Comparison of ENCODE assay signal across 20 cellular contexts in the genomic region with DNA sequence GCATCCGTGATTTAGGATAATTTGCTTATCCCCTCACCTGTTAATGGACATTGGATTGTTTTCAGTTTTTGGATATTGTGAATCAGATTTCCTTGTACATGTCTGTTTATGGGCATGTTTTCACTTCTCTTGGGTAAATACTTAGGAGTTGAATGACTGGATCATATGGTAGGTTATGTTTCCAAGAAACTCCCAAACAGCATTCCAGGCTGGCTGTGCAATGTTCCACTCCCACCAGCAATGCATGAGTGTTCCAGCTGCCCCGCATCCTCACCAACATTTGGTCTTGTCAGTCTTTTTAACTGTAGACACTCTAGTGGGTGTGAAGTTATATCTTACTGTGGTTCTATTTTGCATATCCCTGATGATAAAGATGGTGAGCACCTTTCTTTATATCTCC. TPM values are rescaled to one million over a fixed set of nuclear protein-coding genes. Genes with fewer than 3 reads are reported as not detected.
DNase-seq lines count a peak whose midpoint lies in the region; ATAC-seq and TF ChIP-seq lines count a peak whose summit lies in the region.
"Had no signal": no experiment of that assay in that cellular context is flagged by ENCODE, and none has a peak within 500 bp of the region (broad histone marks: within the 10 kb centered on the region; RNA-seq: fewer than 3 reads in every experiment).

No MANE protein-coding gene starts in this region.

- no peak overlapping the region for H3K9ac ChIP-seq in GM23248

- H3K27ac ChIP-seq in GM23248 = no peak overlapping the region
- H3K27ac ChIP-seq in brain microvascular endothelial cell = no peak overlapping the region
- no peak overlapping the region for H3K27ac ChIP-seq in upper lobe of right lung

- peaks cover 22% of the 10 kb centered on the region for H3K4me1 Mint-ChIP-seq in activated T-helper 1 cell treated with anti-CD3 and anti-CD28 coated beads, Interleukin-12 subunit alpha, Interleukin-12 subunit beta, Interleukin-2, Interleukin-4 antibody, amounts not matched to agents 30 ng/mL and 10 ng/mL and 1 ng/mL, durations not matched to agents 14 hours and 24 hours and 36 hours (ENCODE audit: low read depth)

- H3K9me2 ChIP-seq in GM23248 (ENCODE audit: insufficient read depth) = no peaks in the 10 kb centered on the region

- no peaks in the 10 kb centered on the region for H3K36me3 Mint-ChIP-seq in activated T-helper 1 cell treated with anti-CD3 and anti-CD28 coated beads, Interleukin-12 subunit alpha, Interleukin-12 subunit beta, Interleukin-2, Interleukin-4 antibody, amounts not matched to agents 30 ng/mL and 10 ng/mL and 1 ng/mL, durations not matched to agents 14 hours and 24 hours and 36 hours (ENCODE audit: low read depth)
- H3K36me3 Mint-ChIP-seq: activated CD4-positive, alpha-beta memory T cell treated with anti-CD3 and anti-CD28 coated beads for 36 hours; CD8-positive, alpha-beta T cell had no signal

- DNase-seq in GM23248 = peak; percentile 83
- peak; percentile 24 for DNase-seq in brain microvascular endothelial cell
- DNase-seq in hepatic stellate cell (ENCODE audit: low spot score) = peak; percentile 62
- peak; percentile 27 for DNase-seq in upper lobe of right lung
- DNase-seq in activated T-helper 1 cell treated with anti-CD3 and anti-CD28 coated beads, Interleukin-12 subunit alpha, Interleukin-12 subunit beta, Interleukin-2, Interleukin-4 antibody, amounts not matched to agents 30 ng/mL and 10 ng/mL and 1 ng/mL, durations not matched to agents 14 hours and 24 hours and 36 hours (ENCODE audit: low spot score) = no peak
- DNase-seq: activated CD4-positive, alpha-beta memory T cell treated with anti-CD3 and anti-CD28 coated beads for 36 hours; CD8-positive, alpha-beta T cell; EL; NCI-H1105; NCI-H2171 treated with DMSO at 0.1 percent for 48 hours; NK-92 treated with Interleukin-12 subunit alpha and Interleukin-12 subunit beta, amount 100 ng/mL, for 24 hours; stimulated activated CD4-positive, alpha-beta T cell treated with anti-CD3 and anti-CD28 coated beads, Interleukin-4, amount 100 ng/mL, for 4 hours had no signal

- peaks cover 10% of the 10 kb centered on the region for H3K27me3 Mint-ChIP-seq in activated T-helper 1 cell treated with anti-CD3 and anti-CD28 coated beads, Interleukin-12 subunit alpha, Interleukin-12 subunit beta, Interleukin-2, Interleukin-4 antibody, amounts not matched to agents 30 ng/mL and 10 ng/mL and 1 ng/mL, durations not matched to agents 14 hours and 24 hours and 36 hours (ENCODE audit: insufficient read depth)
- H3K27me3 Mint-ChIP-seq: activated CD4-positive, alpha-beta memory T cell treated with anti-CD3 and anti-CD28 coated beads for 36 hours; IgD-negative memory B cell had no signal

- H2AFZ ChIP-seq in GM23248 = no peak overlapping the region

- 39 to 41% methylated on average over 2 of the region's 2 CpGs for WGBS in GM23248 (ENCODE audit: low coverage in 1 of 2, low lambda C conversion rate in 2 of 2, missing lambda C conversion rate in 2 of 2), 2 experiments

- no peak overlapping the region for H3K4me2 ChIP-seq in GM23248 (ENCODE audit: unreplicated experiment)

- intact Hi-C loops in upper lobe of right lung (cut with DNase I) = no loop called here
- intact Hi-C loops in activated T-helper 1 cell treated with anti-CD3 and anti-CD28 coated beads, Interleukin-12 subunit alpha, Interleukin-12 subunit beta, Interleukin-2, Interleukin-4 antibody, amounts not matched to agents 30 ng/mL and 10 ng/mL and 1 ng/mL, durations not matched to agents 14 hours and 24 hours and 36 hours (cut with micrococcal nuclease) = no loop called here

- peaks cover 53% of the 10 kb centered on the region for H3F3A ChIP-seq in GM23248 (ENCODE audit: insufficient read depth)

- H3K4me1 ChIP-seq in GM23248 (ENCODE audit: insufficient read depth) (peaks cover 35% of the 10 kb centered on the region), upper lobe of right lung (peaks cover 34% of the 10 kb centered on the region)
- H3K4me1 ChIP-seq: HAP-1 had no signal

- H3K4me3 Mint-ChIP-seq in activated T-helper 1 cell treated with anti-CD3 and anti-CD28 coated beads, Interleukin-12 subunit alpha, Interleukin-12 subunit beta, Interleukin-2, Interleukin-4 antibody, amounts not matched to agents 30 ng/mL and 10 ng/mL and 1 ng/mL, durations not matched to agents 14 hours and 24 hours and 36 hours = no peak overlapping the region
- H3K4me3 Mint-ChIP-seq: activated CD4-positive, alpha-beta memory T cell treated with anti-CD3 and anti-CD28 coated beads for 36 hours; CD8-positive, alpha-beta T cell; memory B cell had no signal

- H3K79me2 ChIP-seq in GM23248 (ENCODE audit: insufficient read depth) = no peaks in the 10 kb centered on the region

- H3K9me3 Mint-ChIP-seq in activated T-helper 1 cell treated with anti-CD3 and anti-CD28 coated beads, Interleukin-12 subunit alpha, Interleukin-12 subunit beta, Interleukin-2, Interleukin-4 antibody, amounts not matched to agents 30 ng/mL and 10 ng/mL and 1 ng/mL, durations not matched to agents 14 hours and 24 hours and 36 hours = no peaks in the 10 kb centered on the region
- H3K9me3 Mint-ChIP-seq: activated CD4-positive, alpha-beta memory T cell treated with anti-CD3 and anti-CD28 coated beads for 36 hours; activated T-helper 2 cell treated with anti-CD3 and anti-CD28 coated beads, Interferon-gamma antibody, Interleukin-2, Interleukin-4, amounts not matched to agents 10 μg/mL and 5 μg/mL and 100 μg/mL, durations not matched to agents 14 hours and 24 hours and 36 hours; CD8-positive, alpha-beta T cell; IgD-negative memory B cell; memory B cell had no signal

- H3K9me3 ChIP-seq in GM23248 (ENCODE audit: low read depth) = no peaks in the 10 kb centered on the region
- no peaks in the 10 kb centered on the region for H3K9me3 ChIP-seq in upper lobe of right lung
- H3K9me3 ChIP-seq: HAP-1, right atrium auricular region had no signal

- in situ Hi-C loops in GM23248 (cut with MboI) = no loop called here
- in situ Hi-C loops in brain microvascular endothelial cell (cut with HindIII; ENCODE audit: low pct_ligation_motif_present, low sequenced_read_pairs) = no loop called here

- H3K27me3 ChIP-seq in GM23248 (replicated peaks; ENCODE audit: insufficient read depth) (no peaks in the 10 kb centered on the region), brain microvascular endothelial cell (replicated peaks) (no peaks in the 10 kb centered on the region), upper lobe of right lung (no peaks in the 10 kb centered on the region)
- H3K27me3 ChIP-seq: right atrium auricular region had no signal

- ATAC-seq in upper lobe of right lung (peak; percentile 30), GM19023 (IDR thresholded peaks at IDR 0.05; ENCODE audit: unreplicated experiment) (no peak), HG02852 (IDR thresholded peaks at IDR 0.05; ENCODE audit: unreplicated experiment) (no peak)
- ATAC-seq: CD8-positive, alpha-beta T cell had no signal

- no peak overlapping the region for H3K4me3 ChIP-seq in GM23248
- H3K4me3 ChIP-seq in brain microvascular endothelial cell (ENCODE audit: low read depth, low read length) = no peak overlapping the region
- no peak overlapping the region for H3K4me3 ChIP-seq in upper lobe of right lung
- H3K4me3 ChIP-seq: HAP-1, right atrium auricular region had no signal

- TF ChIP-seq CTCF in brain microvascular endothelial cell (IDR thresholded peaks at IDR 0.05; ENCODE audit: low read depth, low read length, missing control alignments) (no peak), upper lobe of right lung (IDR thresholded peaks at IDR 0.05) (no peak)

- no peaks in the 10 kb centered on the region for H4K20me1 ChIP-seq in GM23248 (ENCODE audit: insufficient read depth)

- H3K36me3 ChIP-seq in GM23248 (ENCODE audit: low read depth) = no peaks in the 10 kb centered on the region
- no peaks in the 10 kb centered on the region for H3K36me3 ChIP-seq in brain microvascular endothelial cell (replicated peaks)
- no peaks in the 10 kb centered on the region for H3K36me3 ChIP-seq in upper lobe of right lung
- H3K36me3 ChIP-seq: HAP-1, right atrium auricular region had no signal

- H3K27ac Mint-ChIP-seq in activated T-helper 1 cell treated with anti-CD3 and anti-CD28 coated beads, Interleukin-12 subunit alpha, Interleukin-12 subunit beta, Interleukin-2, Interleukin-4 antibody, amounts not matched to agents 30 ng/mL and 10 ng/mL and 1 ng/mL, durations not matched to agents 14 hours and 24 hours and 36 hours = no peak overlapping the region
- H3K27ac Mint-ChIP-seq: activated CD4-positive, alpha-beta memory T cell treated with anti-CD3 and anti-CD28 coated beads for 36 hours; activated T-helper 2 cell treated with anti-CD3 and anti-CD28 coated beads, Interferon-gamma antibody, Interleukin-2, Interleukin-4, amounts not matched to agents 10 μg/mL and 5 μg/mL and 100 μg/mL, durations not matched to agents 14 hours and 24 hours and 36 hours; CD8-positive, alpha-beta T cell; IgD-negative memory B cell; memory B cell had no signal

RNA-seq across cellular contexts. Expression of a gene that starts 8.9 kb away (rescaled TPM):
- total RNA-seq in GM23248 (2014; rRNA removed; shearing (Covaris generic)) = 56.8 and 84.4 TPM in 2 replicates
- 149 and 159 TPM in 2 replicates for polyA plus RNA-seq in GM23248 (2016; fragmentation: Nextera tagmentation; extraction: Ambion mirVana)
- 178 TPM for total RNA-seq in upper lobe of right lung
- 212 and 226 TPM in 2 replicates for total RNA-seq in activated T-helper 1 cell treated with anti-CD3 and anti-CD28 coated beads, Interleukin-12 subunit alpha, Interleukin-12 subunit beta, Interleukin-2, Interleukin-4 antibody, amounts not matched to agents 30 ng/mL and 10 ng/mL and 1 ng/mL, durations not matched to agents 14 hours and 24 hours and 36 hours

RNA-seq across cellular contexts. Expression of a gene that starts 27.9 kb away (rescaled TPM):
- total RNA-seq in GM23248 (2014; rRNA removed; shearing (Covaris generic)) = 0.76 and 1.7 TPM in 2 replicates
- polyA plus RNA-seq in GM23248 (2016; fragmentation: Nextera tagmentation; extraction: Ambion mirVana) = 0.34 TPM in 1 of 2 replicates, not detected in the other
- total RNA-seq in upper lobe of right lung = 50.9 TPM
- total RNA-seq in activated T-helper 1 cell treated with anti-CD3 and anti-CD28 coated beads, Interleukin-12 subunit alpha, Interleukin-12 subunit beta, Interleukin-2, Interleukin-4 antibody, amounts not matched to agents 30 ng/mL and 10 ng/mL and 1 ng/mL, durations not matched to agents 14 hours and 24 hours and 36 hours = not detected in 2 replicates
- total RNA-seq: activated CD4-positive, alpha-beta memory T cell treated with anti-CD3 and anti-CD28 coated beads for 36 hours; CD8-positive, alpha-beta T cell had no signal
- polyA plus RNA-seq: IgD-negative memory B cell had no signal

RNA-seq across cellular contexts. Expression of a gene that starts 52.1 kb away (rescaled TPM):
- not detected in 2 replicates for total RNA-seq in GM23248 (2014; rRNA removed; shearing (Covaris generic))
- not detected in 2 replicates for polyA plus RNA-seq in GM23248 (2016; fragmentation: Nextera tagmentation; extraction: Ambion mirVana)
- total RNA-seq in upper lobe of right lung = not detected
- total RNA-seq in activated T-helper 1 cell treated with anti-CD3 and anti-CD28 coated beads, Interleukin-12 subunit alpha, Interleukin-12 subunit beta, Interleukin-2, Interleukin-4 antibody, amounts not matched to agents 30 ng/mL and 10 ng/mL and 1 ng/mL, durations not matched to agents 14 hours and 24 hours and 36 hours = not detected in 2 replicates
- total RNA-seq: activated CD4-positive, alpha-beta memory T cell treated with anti-CD3 and anti-CD28 coated beads for 36 hours; activated T-helper 2 cell treated with anti-CD3 and anti-CD28 coated beads, Interferon-gamma antibody, Interleukin-2, Interleukin-4, amounts not matched to agents 10 μg/mL and 5 μg/mL and 100 μg/mL, durations not matched to agents 14 hours and 24 hours and 36 hours; CD8-positive, alpha-beta T cell; right atrium auricular region; ureter had no signal
- polyA plus RNA-seq: IgD-negative memory B cell had no signal

Comparison
In these comparisons a context has a peak if more than half of its experiments do, and no peak if none do; other contexts are left out.
1. RNA of a gene that starts 27.9 kb away (total RNA-seq): 50.9 TPM in upper lobe of right lung (single experiment); 0.76 to 1.7 TPM in GM23248 and not detected in activated T-helper 1 cell treated with anti-CD3 and anti-CD28 coated beads, Interleukin-12 subunit alpha, Interleukin-12 subunit beta, Interleukin-2, Interleukin-4 antibody, amounts not matched to agents 30 ng/mL and 10 ng/mL and 1 ng/mL, durations not matched to agents 14 hours and 24 hours and 36 hours; every median in the first group is over 10 times any median in the second.